In the genomic region with DNA sequence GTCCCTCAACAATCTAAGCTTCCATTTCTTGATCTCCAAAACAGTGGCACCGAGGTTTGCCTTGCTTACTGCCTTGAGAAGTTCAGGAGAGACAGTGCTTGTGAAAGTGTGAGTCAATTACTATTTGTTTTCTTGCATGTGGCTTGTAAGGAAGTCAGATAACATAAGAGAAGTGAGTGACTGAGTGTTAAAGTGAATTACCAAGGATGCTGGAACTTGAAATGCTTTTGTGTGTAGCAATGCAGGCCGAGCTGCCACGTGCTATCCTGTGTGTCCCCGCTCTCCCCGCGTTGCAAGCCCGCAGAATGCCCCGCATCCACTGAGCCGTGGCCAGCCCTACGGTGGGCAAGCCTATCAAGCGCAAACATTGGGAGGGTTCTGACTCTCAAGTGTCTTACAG, we compare ENCODE assay signal across 10 cellular contexts.
A peak's percentile ranks its signal among the peaks of the same experiment; 100 is the strongest.
DNase-seq lines count a peak whose midpoint lies in the region; ATAC-seq and TF ChIP-seq lines count a peak whose summit lies in the region.
"Had no signal": no experiment of that assay in that cellular context is flagged by ENCODE, and none has a peak within 500 bp of the region (broad histone marks: within the 10 kb centered on the region; RNA-seq: fewer than 3 reads in every experiment).

No MANE protein-coding gene starts in this region.

- intact Hi-C loops in CD8-positive, alpha-beta T cell (cut with DNase I, micrococcal nuclease), result loop anchor here (1.0 to 2.0 kb wide), 2 partner anchors 15 to 40 kb away; no protein-coding TSS in a partner anchor

- CTCF ChIA-PET in CD8-positive, alpha-beta T cell (lab: Charles Lee), result interaction anchor here (0.7 to 10.9 kb wide), 14 partner anchors 11 to 218 kb away, joined by 3 to 97 read pairs (median 4); no protein-coding TSS in a partner anchor

- no peaks in the 10 kb centered on the region for H3K27me3 Mint-ChIP-seq in CD8-positive, alpha-beta T cell (ENCODE audit: low read depth)
- H3K27me3 Mint-ChIP-seq in HFFc6 (ENCODE audit: insufficient read depth), result peaks cover 4% of the 10 kb centered on the region
- H3K27me3 Mint-ChIP-seq in activated naive CD8-positive, alpha-beta T cell treated with anti-CD3 and anti-CD28 coated beads, Interleukin-2, amount 50 U/mL, for 24 hours, result no peaks in the 10 kb centered on the region
- H3K27me3 Mint-ChIP-seq in naive B cell, result no peaks in the 10 kb centered on the region

- H3K27me3 ChIP-seq in CD8-positive, alpha-beta T cell (ENCODE audit: insufficient read depth, low read length), result no peaks in the 10 kb centered on the region
- H3K27me3 ChIP-seq in WERI-Rb-1 (ENCODE audit: insufficient read depth, low read depth, severe bottlenecking), result no peaks in the 10 kb centered on the region
- H3K27me3 ChIP-seq: ovary had no signal

- ATAC-seq in CD8-positive, alpha-beta T cell, result peak; percentile 10
- ATAC-seq in activated naive CD8-positive, alpha-beta T cell treated with anti-CD3 and anti-CD28 coated beads, Interleukin-2, amount 50 U/mL, for 24 hours, result peak; percentile 38
- no peak for ATAC-seq in naive B cell (ENCODE audit: low read depth in 2 of 2)
- ATAC-seq in GM18907 (IDR thresholded peaks at IDR 0.05; ENCODE audit: unreplicated experiment), result no peak
- no peak for ATAC-seq in GM21526 (IDR thresholded peaks at IDR 0.05; ENCODE audit: low FRiP score, unreplicated experiment)

- no peaks in the 10 kb centered on the region for H3K36me3 Mint-ChIP-seq in CD8-positive, alpha-beta T cell
- H3K36me3 Mint-ChIP-seq in HFFc6 (ENCODE audit: low read depth) (no peaks in the 10 kb centered on the region; the same call in 1 of the 2 replicates), naive B cell (no peaks in the 10 kb centered on the region)
- H3K36me3 Mint-ChIP-seq in activated naive CD8-positive, alpha-beta T cell treated with anti-CD3 and anti-CD28 coated beads, Interleukin-2, amount 50 U/mL, for 24 hours (ENCODE audit: low read depth), result no peaks in the 10 kb centered on the region

- no peaks in the 10 kb centered on the region for H3K9me3 Mint-ChIP-seq in CD8-positive, alpha-beta T cell
- H3K9me3 Mint-ChIP-seq in HFFc6 (no peaks in the 10 kb centered on the region), naive B cell (peaks cover 0 to 1% (median 0%) of the 10 kb centered on the region in 7 donors)
- H3K9me3 Mint-ChIP-seq in activated naive CD8-positive, alpha-beta T cell treated with anti-CD3 and anti-CD28 coated beads, Interleukin-2, amount 50 U/mL, for 24 hours, result no peaks in the 10 kb centered on the region

- H3K4me3 ChIP-seq in CD8-positive, alpha-beta T cell (ENCODE audit: low read depth, low read length), result no peak overlapping the region
- no peak overlapping the region for H3K4me3 ChIP-seq in WERI-Rb-1 (ENCODE audit: low read depth, low read length)
- H3K4me3 ChIP-seq: lower lobe of right lung, ovary had no signal

- DNase-seq in CD8-positive, alpha-beta T cell, result no peak
- DNase-seq in HFFc6, result peak; percentile 37
- no peak for DNase-seq in activated naive CD8-positive, alpha-beta T cell treated with anti-CD3 and anti-CD28 coated beads, Interleukin-2, amount 50 U/mL, for 24 hours
- DNase-seq in naive B cell, result no peak
- DNase-seq in WERI-Rb-1, result no peak
- DNase-seq: lower lobe of right lung; stimulated activated CD4-positive, alpha-beta T cell treated with anti-CD3 and anti-CD28 coated beads, Interleukin-4, amount 100 ng/mL, for 1 hour had no signal

- peak overlapping the region; percentile 47 for H3K27ac Mint-ChIP-seq in CD8-positive, alpha-beta T cell
- H3K27ac Mint-ChIP-seq in HFFc6, result peak overlapping the region; percentile 30; the same call in 1 of the 2 replicates
- H3K27ac Mint-ChIP-seq in activated naive CD8-positive, alpha-beta T cell treated with anti-CD3 and anti-CD28 coated beads, Interleukin-2, amount 50 U/mL, for 24 hours, result peak overlapping the region; percentile 65
- peak overlapping the region in 4 of 6 donors; percentile 37 to 79 (median 66) for H3K27ac Mint-ChIP-seq in naive B cell

- peak overlapping the region; percentile 32 for H3K4me3 Mint-ChIP-seq in CD8-positive, alpha-beta T cell
- H3K4me3 Mint-ChIP-seq in HFFc6, result 0 out of 2 replicates have a peak overlapping the region, but pooled peaks have one; percentile 1
- no peak overlapping the region for H3K4me3 Mint-ChIP-seq in activated naive CD8-positive, alpha-beta T cell treated with anti-CD3 and anti-CD28 coated beads, Interleukin-2, amount 50 U/mL, for 24 hours
- H3K4me3 Mint-ChIP-seq in naive B cell, result peak overlapping the region in 1 of 8 donors; percentile 69

- peaks cover 81% of the 10 kb centered on the region for H3K4me1 Mint-ChIP-seq in CD8-positive, alpha-beta T cell (ENCODE audit: low read depth)
- H3K4me1 Mint-ChIP-seq in HFFc6 (ENCODE audit: low read depth) (peaks cover 57% of the 10 kb centered on the region), naive B cell (peaks cover 34 to 50% (median 39%) of the 10 kb centered on the region in 3 donors)
- H3K4me1 Mint-ChIP-seq in activated naive CD8-positive, alpha-beta T cell treated with anti-CD3 and anti-CD28 coated beads, Interleukin-2, amount 50 U/mL, for 24 hours, result peaks cover 93% of the 10 kb centered on the region

- POLR2A ChIA-PET in CD8-positive, alpha-beta T cell (lab: Charles Lee), result interaction anchor here (1.0 to 1.8 kb wide), 3 partner anchors 11 to 23 kb away, joined by 3 to 8 read pairs (median 6); no protein-coding TSS in a partner anchor

- no peaks in the 10 kb centered on the region for H3K9me3 ChIP-seq in CD8-positive, alpha-beta T cell (ENCODE audit: low read length)
- H3K9me3 ChIP-seq in WERI-Rb-1 (ENCODE audit: severe bottlenecking), result no peaks in the 10 kb centered on the region
- H3K9me3 ChIP-seq: lower lobe of right lung, ovary had no signal

- no peak for TF ChIP-seq CTCF in CD8-positive, alpha-beta T cell (IDR thresholded peaks at IDR 0.05)
- TF ChIP-seq CTCF in HFFc6 (IDR thresholded peaks at IDR 0.05) (no peak), WERI-Rb-1 (IDR thresholded peaks at IDR 0.05; ENCODE audit: low read depth, low read length) (no peak)

- H3K27ac ChIP-seq in CD8-positive, alpha-beta T cell (ENCODE audit: low read depth, low read length), result no peak overlapping the region
- H3K27ac ChIP-seq in WERI-Rb-1, result no peak overlapping the region
- H3K27ac ChIP-seq: lower lobe of right lung, ovary had no signal

- H3K4me1 ChIP-seq in CD8-positive, alpha-beta T cell (ENCODE audit: insufficient read depth, low read length), result peaks cover 40% of the 10 kb centered on the region

- no peaks in the 10 kb centered on the region for H3K36me3 ChIP-seq in CD8-positive, alpha-beta T cell (ENCODE audit: insufficient read depth, low read length)
- no peaks in the 10 kb centered on the region for H3K36me3 ChIP-seq in WERI-Rb-1
- H3K36me3 ChIP-seq: lower lobe of right lung, ovary had no signal

Comparison
In these comparisons a context has a peak if more than half of its experiments do, and no peak if none do; other contexts are left out.
1. ATAC-seq: peak in CD8-positive, alpha-beta T cell (single experiment) and activated naive CD8-positive, alpha-beta T cell treated with anti-CD3 and anti-CD28 coated beads, Interleukin-2, amount 50 U/mL, for 24 hours (single experiment); none in naive B cell (0 of 2), GM18907 (single experiment) and GM21526 (single experiment).
2. Peak in every context shown above with its lines, with median percentiles within 50 percentile points of each other: H3K27ac Mint-ChIP-seq.